In genomic region chr14:100067971-100068959, GRCh38 we compare ENCODE assay signal across 8 cellular contexts. TPM values are rescaled to one million over a fixed set of nuclear protein-coding genes. Genes with fewer than 3 reads are reported as not detected.
DNase-seq lines count a peak whose midpoint lies in the region; ATAC-seq lines count a peak whose summit lies in the region.

No MANE protein-coding gene starts in this region.

- DNase-seq in SKM-1 (lab: John Stamatoyannopoulos, UW; ENCODE audit: unreplicated experiment) (peak; percentile 53), NCI-H187 (lab: John Stamatoyannopoulos, UW) (no peak), AG20443 (ENCODE audit: low spot score) (no peak)
- peak; percentile 76 to 96 for DNase-seq in activated naive CD4-positive, alpha-beta T cell treated with anti-CD3 and anti-CD28 coated beads, Interleukin-2, amount 50 U/mL, for 72 hours (ENCODE audit: low spot score in 2 of 2)
- peak; percentile 83 for DNase-seq in stimulated activated CD8-positive, alpha-beta memory T cell treated with anti-CD3 and anti-CD28 coated beads, Interleukin-12 subunit alpha, Interleukin-12 subunit beta, amount 100 ng/mL, for 4 hours (ENCODE audit: low read depth)

- H3K36me3 Mint-ChIP-seq in activated naive CD4-positive, alpha-beta T cell treated with anti-CD3 and anti-CD28 coated beads, Interleukin-2, amount 50 U/mL, for 72 hours = peaks cover 49 to 50% of the 10 kb centered on the region in 2 donors

- H3K27ac Mint-ChIP-seq in activated naive CD4-positive, alpha-beta T cell treated with anti-CD3 and anti-CD28 coated beads, Interleukin-2, amount 50 U/mL, for 72 hours = peak overlapping the region; percentile 99

- no peaks in the 10 kb centered on the region for H3K9me3 Mint-ChIP-seq in activated naive CD4-positive, alpha-beta T cell treated with anti-CD3 and anti-CD28 coated beads, Interleukin-2, amount 50 U/mL, for 72 hours

- H3K27ac ChIP-seq in layer of hippocampus (ENCODE audit: low read depth, low read length) = peak overlapping the region; percentile 33

- peak; percentile 38 for ATAC-seq in GM18868 (IDR thresholded peaks at IDR 0.05; ENCODE audit: unreplicated experiment)
- peak; percentile 23 for ATAC-seq in HG03066 (IDR thresholded peaks at IDR 0.05; ENCODE audit: low read depth, unreplicated experiment)
- peak; percentile 65 to 72 for ATAC-seq in activated naive CD4-positive, alpha-beta T cell treated with anti-CD3 and anti-CD28 coated beads, Interleukin-2, amount 50 U/mL, for 72 hours

- H3K27me3 ChIP-seq in layer of hippocampus (ENCODE audit: control insufficient read depth, insufficient read depth, low read length) = no peaks in the 10 kb centered on the region

RNA-seq across cellular contexts. Expression of gene EVL, which starts 3.0 kb away (rescaled TPM):
- total RNA-seq in activated naive CD4-positive, alpha-beta T cell treated with anti-CD3 and anti-CD28 coated beads, Interleukin-2, amount 50 U/mL, for 72 hours = 100 to 1,000 TPM; 342 to 426 TPM

Comparison
In these comparisons a context has a peak if more than half of its experiments do, and no peak if none do; other contexts are left out.
1. DNase-seq: peak in SKM-1 (single experiment), activated naive CD4-positive, alpha-beta T cell treated with anti-CD3 and anti-CD28 coated beads, Interleukin-2, amount 50 U/mL, for 72 hours (2 of 2) and stimulated activated CD8-positive, alpha-beta memory T cell treated with anti-CD3 and anti-CD28 coated beads, Interleukin-12 subunit alpha, Interleukin-12 subunit beta, amount 100 ng/mL, for 4 hours (single experiment); none in NCI-H187 (0 of 2) and AG20443 (single experiment).
2. Peak in every context shown above with its lines, with median percentiles within 50 percentile points of each other: ATAC-seq.